Comparison of ENCODE assay signal across 8 cellular contexts in the genomic region with DNA sequence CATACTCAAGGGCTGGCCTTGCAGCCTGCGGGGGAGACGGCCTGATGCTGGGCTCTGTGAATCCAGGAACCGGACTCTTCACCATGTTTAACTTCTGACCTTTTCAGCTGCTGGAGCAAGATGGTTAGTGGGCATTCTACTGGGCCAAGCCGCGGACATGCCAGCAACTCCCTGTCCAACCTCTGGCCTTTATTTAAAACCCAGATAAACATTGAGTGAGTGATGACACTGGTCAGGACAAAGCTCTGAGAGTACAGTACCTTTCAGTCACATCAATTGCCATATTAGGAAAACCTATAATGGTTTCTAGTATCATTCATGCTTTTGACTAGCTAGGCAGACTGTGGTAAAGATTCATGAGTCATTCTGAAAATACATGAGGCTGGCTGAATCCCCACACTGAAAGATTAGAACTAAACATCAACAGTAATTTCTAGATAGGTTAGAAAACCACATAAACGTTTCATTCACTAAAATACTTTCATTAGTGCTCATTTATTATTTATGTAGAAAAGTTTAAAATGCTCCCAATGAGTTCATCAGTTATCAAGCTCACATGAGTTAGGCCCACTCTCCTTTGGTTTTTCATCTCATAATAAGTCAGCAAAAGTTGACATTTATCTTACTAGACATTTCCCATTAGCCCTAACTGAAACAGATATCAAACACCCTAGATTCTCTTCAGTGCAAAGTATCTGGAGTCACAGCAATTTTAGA. TPM values are rescaled to one million over a fixed set of nuclear protein-coding genes. Genes with fewer than 3 reads are reported as not detected.
DNase-seq lines count a peak whose midpoint lies in the region; ATAC-seq and TF ChIP-seq lines count a peak whose summit lies in the region.

No MANE protein-coding gene starts in this region.

- peak overlapping the region; percentile 85 for H3K27ac Mint-ChIP-seq in activated naive CD8-positive, alpha-beta T cell treated with anti-CD3 and anti-CD28 coated beads, Interleukin-2, amount 50 U/mL, for 24 hours

- peaks cover 7% of the 10 kb centered on the region for H3K27me3 Mint-ChIP-seq in activated naive CD8-positive, alpha-beta T cell treated with anti-CD3 and anti-CD28 coated beads, Interleukin-2, amount 50 U/mL, for 24 hours

- no peaks in the 10 kb centered on the region for H3K27me3 ChIP-seq in skeletal muscle tissue (ENCODE audit: control insufficient read depth in 3 of 3, insufficient read depth in 3 of 3, low read length in 3 of 3)

- intact Hi-C loops in Right ventricle myocardium inferior (cut with DNase I), result no loop called here
- intact Hi-C loops in cardiac septum (cut with DNase I), result no loop called here

- no peak for DNase-seq in Right ventricle myocardium inferior (ENCODE audit: missing footprints)
- no peak for DNase-seq in cardiac septum (ENCODE audit: low spot score)
- no peak for DNase-seq in activated naive CD8-positive, alpha-beta T cell treated with anti-CD3 and anti-CD28 coated beads, Interleukin-2, amount 50 U/mL, for 24 hours
- DNase-seq in ACHN, result no peak
- no peak for DNase-seq in HEK293T (ENCODE audit: extremely low spot score)
- DNase-seq in NCI-H128 (lab: John Stamatoyannopoulos, UW; ENCODE audit: unreplicated experiment), result no peak

- in situ Hi-C loops in ACHN (cut with HindIII; ENCODE audit: low pct_ligation_motif_present, low pct_unique_long_range_greater_than_20kb, low sequenced_read_pairs), result no loop called here

- no peak overlapping the region for H3K4me3 ChIP-seq in skeletal muscle tissue (ENCODE audit: low read length in 3 of 3)

- CTCF ChIA-PET in HEK293T (lab: Yijun Ruan, JAX), result interaction anchor here (0.9 to 1.9 kb wide), 3 partner anchors 12 to 183 kb away, joined by 3 to 6 read pairs (median 3); no protein-coding TSS in a partner anchor

- peaks cover 17 to 32% (median 25%) of the 10 kb centered on the region in 3 donors for H3K4me1 ChIP-seq in skeletal muscle tissue (ENCODE audit: control insufficient read depth in 3 of 3, insufficient read depth in 3 of 3, low read length in 3 of 3)

- POLR2A ChIA-PET in HEK293T (lab: Yijun Ruan, JAX), result interaction anchor here (2.2 kb wide), 1 partner anchor 67 kb away, joined by 5 read pairs; the partner anchor contains the start of gene NUP133

- no peaks in the 10 kb centered on the region for H3K9me3 Mint-ChIP-seq in activated naive CD8-positive, alpha-beta T cell treated with anti-CD3 and anti-CD28 coated beads, Interleukin-2, amount 50 U/mL, for 24 hours

- peak; percentile 27 for ATAC-seq in Right ventricle myocardium inferior
- ATAC-seq in HG03060 (IDR thresholded peaks at IDR 0.05; ENCODE audit: low read depth, unreplicated experiment), result peak; percentile 95
- peak; percentile 92 for ATAC-seq in activated naive CD8-positive, alpha-beta T cell treated with anti-CD3 and anti-CD28 coated beads, Interleukin-2, amount 50 U/mL, for 24 hours

- H3K4me3 Mint-ChIP-seq in activated naive CD8-positive, alpha-beta T cell treated with anti-CD3 and anti-CD28 coated beads, Interleukin-2, amount 50 U/mL, for 24 hours, result peak overlapping the region; percentile 33

- no peaks in the 10 kb centered on the region for H3K9me3 ChIP-seq in skeletal muscle tissue (ENCODE audit: control insufficient read depth in 3 of 3, low read length in 3 of 3)

- H3K27ac ChIP-seq in skeletal muscle tissue (ENCODE audit: low read depth, low read length), result peak overlapping the region; percentile 68

- H3K4me1 Mint-ChIP-seq in activated naive CD8-positive, alpha-beta T cell treated with anti-CD3 and anti-CD28 coated beads, Interleukin-2, amount 50 U/mL, for 24 hours, result peaks cover 35% of the 10 kb centered on the region

- H3K36me3 ChIP-seq in skeletal muscle tissue (ENCODE audit: control insufficient read depth in 3 of 3, insufficient read depth in 3 of 3, low read length in 3 of 3), result peaks cover 9 to 27% (median 11%) of the 10 kb centered on the region in 3 donors

- H3K36me3 Mint-ChIP-seq in activated naive CD8-positive, alpha-beta T cell treated with anti-CD3 and anti-CD28 coated beads, Interleukin-2, amount 50 U/mL, for 24 hours (ENCODE audit: low read depth), result peaks cover 56% of the 10 kb centered on the region

- peak overlapping the region; percentile 19 to 74 (median 66) for H3K9ac ChIP-seq in skeletal muscle tissue (ENCODE audit: low read depth in 1 of 3, low read length in 3 of 3)

TF ChIP-seq in HEK293T, 16 proteins besides CTCF, POLR2A, EP300 and RAD21:
- TF ChIP-seq ZNF384 (IDR thresholded peaks at IDR 0.05) (no peak), FOXA1 (IDR thresholded peaks at IDR 0.05) (no peak), NFRKB (IDR thresholded peaks at IDR 0.05) (no peak), ELF4 (IDR thresholded peaks at IDR 0.05) (no peak), ARNT (IDR thresholded peaks at IDR 0.05) (no peak), HDGF (IDR thresholded peaks at IDR 0.05; ENCODE audit: borderline replicate concordance) (no peak), BHLHE40 (IDR thresholded peaks at IDR 0.05; ENCODE audit: borderline replicate concordance) (no peak), TARDBP (IDR thresholded peaks at IDR 0.05) (no peak)
- TF ChIP-seq, protein P1, sequence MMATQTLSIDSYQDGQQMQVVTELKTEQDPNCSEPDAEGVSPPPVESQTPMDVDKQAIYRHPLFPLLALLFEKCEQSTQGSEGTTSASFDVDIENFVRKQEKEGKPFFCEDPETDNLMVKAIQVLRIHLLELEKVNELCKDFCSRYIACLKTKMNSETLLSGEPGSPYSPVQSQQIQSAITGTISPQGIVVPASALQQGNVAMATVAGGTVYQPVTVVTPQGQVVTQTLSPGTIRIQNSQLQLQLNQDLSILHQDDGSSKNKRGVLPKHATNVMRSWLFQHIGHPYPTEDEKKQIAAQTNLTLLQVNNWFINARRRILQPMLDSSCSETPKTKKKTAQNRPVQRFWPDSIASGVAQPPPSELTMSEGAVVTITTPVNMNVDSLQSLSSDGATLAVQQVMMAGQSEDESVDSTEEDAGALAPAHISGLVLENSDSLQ (IDR thresholded peaks at IDR 0.05), result no peak

RNA-seq across cellular contexts. Expression of gene ACTA1, which starts 7.1 kb away (rescaled TPM):
- total RNA-seq in Right ventricle myocardium inferior (1,694 TPM), cardiac septum (14,709 TPM), skeletal muscle tissue (2,324 TPM)

Comparison
In these comparisons a context has a peak if more than half of its experiments do, and no peak if none do; other contexts are left out.
1. ATAC-seq: peak in every context shown above with its lines; median percentile 95 in HG03060; 92 in activated naive CD8-positive, alpha-beta T cell treated with anti-CD3 and anti-CD28 coated beads, Interleukin-2, amount 50 U/mL, for 24 hours; 27 in Right ventricle myocardium inferior.